ENCODE assay signal across 1 cellular context in genomic region chr9:36500946-36501345, GRCh38.
TF ChIP-seq lines count a peak whose summit lies in the region.

No MANE protein-coding gene starts in this region.

TF ChIP-seq in liver, 16 proteins besides CTCF, POLR2A, EP300 and RAD21 (continued from another document):
- TF ChIP-seq RXRA (IDR thresholded peaks at IDR 0.05) (peak; percentile 2 to 31), HNF4A (conservative IDR thresholded peaks at IDR 0.05) (peak; percentile 79 to 87)
TF ChIP-seq in liver: peak in this region for 5; not testable (repeated sequence) for 11.
